10 cellular contexts compared by ENCODE assay signal in the genomic region with DNA sequence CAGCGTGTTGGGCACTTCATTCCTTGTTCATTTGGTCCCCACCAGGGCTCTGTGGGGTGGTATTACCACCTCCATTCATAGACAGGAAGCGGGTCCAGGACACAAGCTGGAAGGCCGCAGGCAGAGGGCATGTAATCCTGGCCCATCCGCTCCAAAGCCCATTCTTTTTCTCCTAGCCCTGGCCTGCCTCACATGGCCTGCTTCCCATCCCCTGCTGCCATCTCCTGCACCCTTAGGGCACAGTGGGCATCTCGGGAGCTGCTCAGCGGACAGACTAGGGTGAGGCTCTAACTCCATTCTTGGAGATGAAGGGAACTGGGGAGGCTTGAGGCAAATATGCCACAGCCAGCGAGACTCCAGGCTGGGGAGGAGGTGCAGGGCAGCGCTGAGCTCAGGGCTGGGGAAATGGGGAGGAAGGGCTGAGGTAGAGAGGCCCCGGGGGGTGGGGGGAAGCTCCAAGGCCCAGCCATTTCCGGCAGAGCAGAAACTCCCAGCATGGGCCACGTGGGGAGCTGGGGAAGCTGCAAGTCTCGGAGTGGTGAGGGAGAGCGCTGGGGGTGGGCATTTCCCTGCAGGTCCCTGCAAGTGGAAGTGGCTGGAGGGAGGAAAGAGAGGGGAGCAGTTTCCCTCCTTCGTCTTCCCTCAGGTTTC. TPM values are rescaled to one million over a fixed set of nuclear protein-coding genes. Genes with fewer than 3 reads are reported as not detected.
DNase-seq lines count a peak whose midpoint lies in the region; ATAC-seq, FAIRE-seq and TF ChIP-seq lines count a peak whose summit lies in the region.
"Had no signal": no experiment of that assay in that cellular context is flagged by ENCODE, and none has a peak within 500 bp of the region (broad histone marks: within the 10 kb centered on the region; RNA-seq: fewer than 3 reads in every experiment).

No MANE protein-coding gene starts in this region.

- H3K4me1 Mint-ChIP-seq in activated T-cell treated with anti-CD3 and anti-CD28 coated beads, Interleukin-2, amount 50 U/mL, for 24 hours (ENCODE audit: low read depth): peaks cover 33% of the 10 kb centered on the region

- no peaks in the 10 kb centered on the region for H3K27me3 Mint-ChIP-seq in activated T-cell treated with anti-CD3 and anti-CD28 coated beads, Interleukin-2, amount 50 U/mL, for 24 hours

- H3K27ac ChIP-seq in kidney (ENCODE audit: low read depth in 2 of 2, low read length in 2 of 2): no peak overlapping the region
- H3K27ac ChIP-seq: heart left ventricle had no signal

- peak overlapping the region; percentile 29 for H3K4me3 Mint-ChIP-seq in activated T-cell treated with anti-CD3 and anti-CD28 coated beads, Interleukin-2, amount 50 U/mL, for 24 hours

- ATAC-seq in left ventricle myocardium superior (peak; percentile 33), Right ventricle myocardium inferior (no peak), HG02610 (IDR thresholded peaks at IDR 0.05; ENCODE audit: unreplicated experiment) (no peak), HG02938 (IDR thresholded peaks at IDR 0.05; ENCODE audit: unreplicated experiment) (no peak)

- H3K4me3 ChIP-seq in kidney (ENCODE audit: low read length in 2 of 2): no peak overlapping the region
- H3K4me3 ChIP-seq: heart left ventricle had no signal

- intact Hi-C loops in left ventricle myocardium superior (cut with micrococcal nuclease): no loop called here
- intact Hi-C loops in Right ventricle myocardium inferior (cut with DNase I): no loop called here
- intact Hi-C loops in kidney (cut with DNase I): no loop called here

- H3K9me3 ChIP-seq in kidney (ENCODE audit: control insufficient read depth in 1 of 2, low read length in 2 of 2): no peaks in the 10 kb centered on the region
- H3K9me3 ChIP-seq: heart left ventricle had no signal

- no peak for FAIRE-seq in kidney (lab: Jason Lieb, UNC)
- FAIRE-seq: D721Med had no signal

- H3K9me3 Mint-ChIP-seq in activated T-cell treated with anti-CD3 and anti-CD28 coated beads, Interleukin-2, amount 50 U/mL, for 24 hours: no peaks in the 10 kb centered on the region

- no peaks in the 10 kb centered on the region for H3K4me1 ChIP-seq in kidney (ENCODE audit: control insufficient read depth in 1 of 2, insufficient read depth in 1 of 2, low read depth in 1 of 2, low read length in 2 of 2)

- H3K36me3 Mint-ChIP-seq in activated T-cell treated with anti-CD3 and anti-CD28 coated beads, Interleukin-2, amount 50 U/mL, for 24 hours (ENCODE audit: low read depth): no peaks in the 10 kb centered on the region

- no peaks in the 10 kb centered on the region for H3K36me3 ChIP-seq in kidney (ENCODE audit: control insufficient read depth in 1 of 2, insufficient read depth in 2 of 2, low read length in 2 of 2)
- H3K36me3 ChIP-seq: heart left ventricle had no signal

- peak overlapping the region; percentile 81 for H3K27ac Mint-ChIP-seq in activated T-cell treated with anti-CD3 and anti-CD28 coated beads, Interleukin-2, amount 50 U/mL, for 24 hours

- peak; percentile 42 for DNase-seq in left ventricle myocardium superior
- no peak for DNase-seq in Right ventricle myocardium inferior (ENCODE audit: missing footprints)
- DNase-seq in activated T-cell treated with anti-CD3 and anti-CD28 coated beads, Interleukin-2, amount 50 U/mL, for 24 hours: peak; percentile 77
- peak; percentile 76 for DNase-seq in kidney
- no peak for DNase-seq in NCI-H1694 (lab: John Stamatoyannopoulos, UW)
- DNase-seq in DMS53 (lab: John Stamatoyannopoulos, UW): no peak

- TF ChIP-seq CTCF in kidney (IDR thresholded peaks at IDR 0.05; ENCODE audit: borderline replicate concordance, extremely low read depth, insufficient read depth): no peak

- no peak overlapping the region for H3K9ac ChIP-seq in kidney (ENCODE audit: low read length in 2 of 2)

RNA-seq across cellular contexts. Expression of gene BCL9L, which starts 14.3 kb away (rescaled TPM):
- total RNA-seq in left ventricle myocardium superior: 44.7 TPM
- 44.5 TPM for total RNA-seq in Right ventricle myocardium inferior
- 57.5 TPM for total RNA-seq in kidney
- 5.0 TPM for polyA plus RNA-seq in kidney (ENCODE audit: insufficient read depth, low read depth, low replicate concordance)

RNA-seq across cellular contexts. Expression of gene UPK2, which starts 16.0 kb away (rescaled TPM):
- total RNA-seq in left ventricle myocardium superior (not detected), Right ventricle myocardium inferior (not detected), kidney (not detected)
- not detected for polyA plus RNA-seq in kidney (ENCODE audit: insufficient read depth, low read depth, low replicate concordance)
- total RNA-seq: heart left ventricle had no signal
- polyA plus RNA-seq: heart left ventricle had no signal

RNA-seq across cellular contexts. Expression of gene FOXR1, which starts 31.5 kb away (rescaled TPM):
- total RNA-seq in left ventricle myocardium superior (not detected), Right ventricle myocardium inferior (not detected), kidney (not detected)
- polyA plus RNA-seq in kidney (ENCODE audit: insufficient read depth, low read depth, low replicate concordance): not detected
- total RNA-seq: heart left ventricle had no signal
- polyA plus RNA-seq: heart left ventricle had no signal

RNA-seq across cellular contexts. Expression of gene CXCR5, which starts 56.4 kb away (rescaled TPM):
- not detected for total RNA-seq in left ventricle myocardium superior
- not detected for total RNA-seq in Right ventricle myocardium inferior
- total RNA-seq in kidney: 1.1 TPM
- not detected for polyA plus RNA-seq in kidney (ENCODE audit: insufficient read depth, low read depth, low replicate concordance)

RNA-seq across cellular contexts. Expression of gene CENATAC, which starts 57.9 kb away (rescaled TPM):
- total RNA-seq in left ventricle myocardium superior (9.4 TPM), Right ventricle myocardium inferior (9.1 TPM), kidney (45.0 TPM)
- polyA plus RNA-seq in kidney (ENCODE audit: insufficient read depth, low read depth, low replicate concordance): 19.8 TPM

Comparison
In these comparisons a context has a peak if more than half of its experiments do, and no peak if none do; other contexts are left out.
1. DNase-seq: peak in left ventricle myocardium superior (single experiment), activated T-cell treated with anti-CD3 and anti-CD28 coated beads, Interleukin-2, amount 50 U/mL, for 24 hours (single experiment) and kidney (single experiment); none in Right ventricle myocardium inferior (single experiment), NCI-H1694 (single experiment) and DMS53 (single experiment).